20 cellular contexts compared by ENCODE assay signal in the genomic region with DNA sequence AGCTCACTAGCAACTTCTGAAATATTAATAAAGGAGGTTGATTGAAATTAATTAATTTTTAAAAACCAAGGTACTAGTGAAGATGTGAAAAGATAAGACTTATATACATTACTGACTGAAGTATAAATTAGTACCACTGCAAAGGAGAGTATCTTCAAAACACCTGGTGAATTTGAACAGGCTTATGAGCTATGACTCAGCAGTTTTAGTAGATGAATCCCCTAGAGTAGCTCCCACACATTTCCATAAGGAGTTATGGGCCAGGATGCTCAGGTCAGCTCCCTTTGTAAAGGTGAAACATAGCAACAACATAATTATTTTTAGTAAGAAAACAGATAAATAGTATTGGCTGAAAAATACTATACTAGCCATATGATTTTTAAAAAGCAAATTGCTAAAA.
DNase-seq lines count a peak whose midpoint lies in the region; ATAC-seq and TF ChIP-seq lines count a peak whose summit lies in the region.
"Had no signal": no experiment of that assay in that cellular context is flagged by ENCODE, and none has a peak within 500 bp of the region (broad histone marks: within the 10 kb centered on the region; RNA-seq: fewer than 3 reads in every experiment).

No MANE protein-coding gene starts in this region.

- no peaks in the 10 kb centered on the region for H3K9me3 ChIP-seq in breast epithelium
- H3K9me3 ChIP-seq: mucosa of descending colon, uterus had no signal

- no peak overlapping the region for H3K27ac ChIP-seq in breast epithelium
- H3K27ac ChIP-seq: HL-60, uterus had no signal

- H3K36me3 Mint-ChIP-seq in MCF 10A (ENCODE audit: insufficient read depth, unreplicated experiment) (no peaks in the 10 kb centered on the region), osteocyte (ENCODE audit: unreplicated experiment) (no peaks in the 10 kb centered on the region)
- H3K36me3 Mint-ChIP-seq: activated naive CD8-positive, alpha-beta T cell treated with anti-CD3 and anti-CD28 coated beads, Interleukin-2, amount 10 ng/mL, durations not matched to agents 7 days and 5 days had no signal

- H3K27me3 ChIP-seq in breast epithelium = no peaks in the 10 kb centered on the region
- H3K27me3 ChIP-seq: uterus had no signal

- H3K4me1 ChIP-seq in breast epithelium = no peaks in the 10 kb centered on the region
- H3K4me1 ChIP-seq: uterus had no signal

- intact Hi-C loops in MCF 10A (cut with micrococcal nuclease) = no loop called here
- intact Hi-C loops in breast epithelium (cut with DNase I; ENCODE audit: low total_unique reads) = no loop called here

- BruUV-seq in MCF 10A (replicated peaks; lab: Mats Ljungman, UMichigan) = no TSS peak

- H3K27ac Mint-ChIP-seq in MCF 10A (ENCODE audit: low read depth, unreplicated experiment) (no peak overlapping the region), osteocyte (ENCODE audit: unreplicated experiment) (no peak overlapping the region)
- H3K27ac Mint-ChIP-seq: activated naive CD8-positive, alpha-beta T cell treated with anti-CD3 and anti-CD28 coated beads, Interleukin-2, amount 10 ng/mL, durations not matched to agents 7 days and 5 days; stimulated activated naive CD8-positive, alpha-beta T cell treated with anti-CD3 and anti-CD28 coated beads, Interleukin-15, Interleukin-2, amounts not matched to agents 100 ng/mL and 50 ng/mL, for 24 hours had no signal

- TF ChIP-seq POLR2A in breast epithelium (IDR thresholded peaks at IDR 0.05) = no peak

- no peaks in the 10 kb centered on the region for H3K36me3 ChIP-seq in breast epithelium
- H3K36me3 ChIP-seq: uterus had no signal

- POLR2A ChIA-PET in MCF 10A (lab: Yijun Ruan, JAX) = interaction anchor here (0.8 kb wide), 1 partner anchor 18 kb away, joined by 4 read pairs; no protein-coding TSS in a partner anchor

- no peak overlapping the region for H3K4me3 Mint-ChIP-seq in MCF 10A (ENCODE audit: unreplicated experiment)
- H3K4me3 Mint-ChIP-seq in osteocyte (ENCODE audit: unreplicated experiment) = no peak overlapping the region
- H3K4me3 Mint-ChIP-seq: activated naive CD8-positive, alpha-beta T cell treated with anti-CD3 and anti-CD28 coated beads, Interleukin-2, amount 10 ng/mL, durations not matched to agents 7 days and 5 days; stimulated activated naive CD8-positive, alpha-beta T cell treated with anti-CD3 and anti-CD28 coated beads, Interleukin-15, Interleukin-2, amounts not matched to agents 100 ng/mL and 50 ng/mL, for 24 hours had no signal

- no peaks in the 10 kb centered on the region for H3K4me1 Mint-ChIP-seq in MCF 10A (ENCODE audit: insufficient read depth, unreplicated experiment)
- H3K4me1 Mint-ChIP-seq in osteocyte (ENCODE audit: unreplicated experiment) = no peaks in the 10 kb centered on the region
- H3K4me1 Mint-ChIP-seq: activated naive CD8-positive, alpha-beta T cell treated with anti-CD3 and anti-CD28 coated beads, Interleukin-2, amount 10 ng/mL, durations not matched to agents 7 days and 5 days had no signal

- H3K4me3 ChIP-seq in breast epithelium = no peak overlapping the region
- H3K4me3 ChIP-seq: mucosa of descending colon, uterus had no signal

- TF ChIP-seq CTCF in MCF 10A (IDR thresholded peaks at IDR 0.05; ENCODE audit: unreplicated experiment) (no peak), breast epithelium (IDR thresholded peaks at IDR 0.05) (no peak), osteocyte (IDR thresholded peaks at IDR 0.05) (no peak)

- H3K27me3 Mint-ChIP-seq in MCF 10A (ENCODE audit: insufficient read depth, unreplicated experiment) = no peaks in the 10 kb centered on the region
- no peaks in the 10 kb centered on the region for H3K27me3 Mint-ChIP-seq in osteocyte (ENCODE audit: unreplicated experiment)
- H3K27me3 Mint-ChIP-seq: activated naive CD8-positive, alpha-beta T cell treated with anti-CD3 and anti-CD28 coated beads, Interleukin-2, amount 10 ng/mL, durations not matched to agents 7 days and 5 days; stimulated activated naive CD8-positive, alpha-beta T cell treated with anti-CD3 and anti-CD28 coated beads, Interleukin-15, Interleukin-2, amounts not matched to agents 100 ng/mL and 50 ng/mL, for 24 hours had no signal

- no peak for ATAC-seq in HG03135 (IDR thresholded peaks at IDR 0.05; ENCODE audit: unreplicated experiment)
- ATAC-seq: mucosa of descending colon, Right ventricle myocardium inferior had no signal

- CTCF ChIA-PET in MCF 10A (lab: Yijun Ruan, JAX) = interaction anchor here (0.7 kb wide), 1 partner anchor 34 kb away, joined by 5 read pairs; no protein-coding TSS in a partner anchor

- H3K9me3 Mint-ChIP-seq in MCF 10A (ENCODE audit: unreplicated experiment) (no peaks in the 10 kb centered on the region), osteocyte (ENCODE audit: unreplicated experiment) (no peaks in the 10 kb centered on the region)
- H3K9me3 Mint-ChIP-seq: activated naive CD8-positive, alpha-beta T cell treated with anti-CD3 and anti-CD28 coated beads, Interleukin-2, amount 10 ng/mL, durations not matched to agents 7 days and 5 days had no signal

- DNase-seq in MCF 10A (ENCODE audit: unreplicated experiment) = peak; percentile 11
- DNase-seq in breast epithelium (ENCODE audit: low spot score in 2 of 2) = no peak
- DNase-seq in NCI-H2227 (lab: John Stamatoyannopoulos, UW; ENCODE audit: unreplicated experiment) = peak; percentile 17
- DNase-seq in amniotic epithelial cell (ENCODE audit: low read depth) = peak; percentile 9
- DNase-seq in HT-29 (ENCODE audit: low spot score) = no peak
- no peak for DNase-seq in glomerular visceral epithelial cell (ENCODE audit: extremely low spot score)
- DNase-seq in osteocyte (ENCODE audit: extremely low spot score, unreplicated experiment) = no peak
- DNase-seq: activated CD4-positive, alpha-beta T cell treated with anti-CD3 and anti-CD28 coated beads for 4 hours; activated naive CD8-positive, alpha-beta T cell treated with anti-CD3 and anti-CD28 coated beads, Interleukin-2, amount 10 ng/mL, durations not matched to agents 7 days and 5 days; activated T-cell treated with anti-CD3 and anti-CD28 coated beads for 4 hours; Calu3; kidney glomerular epithelial cell; mucosa of descending colon; NCI-H774; occipital lobe; uterus had no signal

Comparison
In these comparisons a context has a peak if more than half of its experiments do, and no peak if none do; other contexts are left out.
1. DNase-seq: peak in MCF 10A (single experiment), NCI-H2227 (single experiment) and amniotic epithelial cell (single experiment); none in breast epithelium (0 of 2), HT-29 (single experiment), glomerular visceral epithelial cell (single experiment) and osteocyte (single experiment).